Comparison of ENCODE assay signal across 19 cellular contexts in the genomic region with DNA sequence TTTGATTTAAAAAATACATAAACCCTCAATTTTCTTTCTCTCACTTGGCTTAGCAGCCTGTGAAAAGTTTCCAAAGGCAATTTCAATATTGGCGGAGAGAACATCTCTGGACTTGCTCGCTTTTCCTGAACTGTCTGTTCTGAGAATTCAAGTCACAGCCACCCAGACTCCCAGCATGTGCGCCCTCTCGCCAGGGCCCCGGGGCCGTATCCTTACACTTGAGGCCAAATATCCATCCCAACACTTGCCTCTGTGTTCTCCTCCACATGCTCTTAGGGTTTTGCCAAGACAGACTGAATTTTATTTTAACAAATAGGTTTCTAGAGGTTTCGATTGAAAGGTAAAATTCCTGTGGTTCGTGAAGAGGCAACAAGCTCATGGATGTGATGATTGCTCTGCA.
"Had no signal": no experiment of that assay in that cellular context is flagged by ENCODE, and none has a peak within 500 bp of the region (broad histone marks: within the 10 kb centered on the region; RNA-seq: fewer than 3 reads in every experiment).

No MANE protein-coding gene starts in this region.

- H3K36me3 ChIP-seq: esophagus muscularis mucosa, gastrocnemius medialis, heart right ventricle, sigmoid colon, tibial nerve had no signal

- H3K9me3 ChIP-seq: esophagus muscularis mucosa, gastrocnemius medialis, heart right ventricle, mucosa of descending colon, sigmoid colon, testis, tibial nerve had no signal

- H3K4me3 ChIP-seq: esophagus muscularis mucosa, gastrocnemius medialis, heart right ventricle, mucosa of descending colon, sigmoid colon, skin epidermis, testis, tibial nerve had no signal

- H3K27ac ChIP-seq: epithelial cell of prostate, esophagus muscularis mucosa, gastrocnemius medialis, heart right ventricle, sigmoid colon, skin epidermis, testis, tibial nerve had no signal

- H3K27me3 ChIP-seq: testis had no signal

- ATAC-seq: effector memory CD8-positive, alpha-beta T cell; gastrocnemius medialis; heart right ventricle; left cardiac atrium; left ventricle myocardium superior; mucosa of descending colon; naive thymus-derived CD8-positive, alpha-beta T cell; stimulated activated naive B cell treated with anti-CD40 and anti-IgM and Interleukin-4, amounts not matched to agents 10 μg/mL and 1 μg/mL and 100 μg/mL, for 72 hours; stimulated activated naive CD8-positive, alpha-beta T cell treated with anti-CD3 and anti-CD28 coated beads, Interleukin-15, amount 100 ng/mL, for 72 hours had no signal

- DNase-seq: effector memory CD8-positive, alpha-beta T cell; gastrocnemius medialis; heart right ventricle; immature natural killer cell; kidney; left cardiac atrium; left ventricle myocardium superior; mucosa of descending colon; naive thymus-derived CD8-positive, alpha-beta T cell; stimulated activated CD4-positive, alpha-beta T cell treated with anti-CD3 and anti-CD28 coated beads, Interleukin-2, amount 100 ng/mL, for 24 hours; stimulated activated CD4-positive, alpha-beta T cell treated with anti-CD3 and anti-CD28 coated beads, Interleukin-4, amount 100 ng/mL, for 4 hours; stimulated activated naive B cell treated with anti-CD40 and anti-IgM and Interleukin-4, amounts not matched to agents 10 μg/mL and 1 μg/mL and 100 μg/mL, for 72 hours; stimulated activated naive CD8-positive, alpha-beta T cell treated with anti-CD3 and anti-CD28 coated beads, Interleukin-15, amount 100 ng/mL, for 72 hours; testis had no signal

- H3K4me1 ChIP-seq: gastrocnemius medialis, heart right ventricle, sigmoid colon, testis had no signal

- FAIRE-seq: kidney had no signal
